ENCODE assay signal across 8 cellular contexts in genomic region chr12:53625946-53626701, GRCh38. TPM values are rescaled to one million over a fixed set of nuclear protein-coding genes. Genes with fewer than 3 reads are reported as not detected.
DNase-seq lines count a peak whose midpoint lies in the region; ATAC-seq and TF ChIP-seq lines count a peak whose summit lies in the region.

ATF7 (minus strand) TSS chr12:53626382; CDS start chr12:53601000, 25,382 bp downstream.

- peak within 1 kb of the TSS; percentile 81 to 93 for H3K27ac ChIP-seq in ascending aorta
- H3K27ac ChIP-seq in right cardiac atrium (ENCODE audit: low read length) = peak within 1 kb of the TSS; percentile 96
- peak within 1 kb of the TSS; percentile 92 to 95 for H3K27ac ChIP-seq in uterus

- H3K27me3 ChIP-seq in ascending aorta (no peaks in the 10 kb centered on the region), right cardiac atrium (ENCODE audit: control insufficient read depth, insufficient read depth) (no peaks in the 10 kb centered on the region), uterus (no peaks in the 10 kb centered on the region)

- H3K27me3 Mint-ChIP-seq in T-helper 2 cell treated with Interferon-gamma antibody and Interleukin-4, amounts not matched to agents 5 μg/mL and 100 μg/mL, for 36 hours (ENCODE audit: low read depth) = no peaks in the 10 kb centered on the region

- H3K4me3 ChIP-seq in ascending aorta (peak within 1 kb of the TSS; percentile 73 to 74), right cardiac atrium (ENCODE audit: low read length) (peak within 1 kb of the TSS; percentile 63), uterus (peak within 1 kb of the TSS; percentile 62 to 70)

- H3K4me1 Mint-ChIP-seq in T-helper 2 cell treated with Interferon-gamma antibody and Interleukin-4, amounts not matched to agents 5 μg/mL and 100 μg/mL, for 36 hours (ENCODE audit: low read depth) = peaks cover 28% of the 10 kb centered on the region

- TF ChIP-seq CTCF in ascending aorta (IDR thresholded peaks at IDR 0.05) = no peak
- TF ChIP-seq CTCF in uterus (IDR thresholded peaks at IDR 0.05) = peak in 2 of 4 experiments; percentile 17 to 25

- peak within 1 kb of the TSS; percentile 99 for H3K4me3 Mint-ChIP-seq in T-helper 2 cell treated with Interferon-gamma antibody and Interleukin-4, amounts not matched to agents 5 μg/mL and 100 μg/mL, for 36 hours

- intact Hi-C loops in ascending aorta (cut with DNase I) = loop anchor here (1.0 to 5.0 kb wide), 4 partner anchors 33 to 81 kb away; partner anchors contain the start of gene ATP5MC2
- intact Hi-C loops in right cardiac atrium (cut with DNase I) = loop anchor here in 2 of 4 donors (5.0 to 10.0 kb wide), 2 partner anchors 49 to 51 kb away; partner anchors contain the start of gene ATP5MC2 (in 2 of the 2)
- intact Hi-C loops in uterus (cut with DNase I; ENCODE audit: low total_unique reads) = no loop called here

- TF ChIP-seq POLR2A in uterus (IDR thresholded peaks at IDR 0.05) = peak; percentile 65 to 83

- peaks cover 4% of the 10 kb centered on the region for H3K36me3 Mint-ChIP-seq in T-helper 2 cell treated with Interferon-gamma antibody and Interleukin-4, amounts not matched to agents 5 μg/mL and 100 μg/mL, for 36 hours (ENCODE audit: low read depth)

- peaks cover 0 to 15% of the 10 kb centered on the region in 2 donors for H3K4me1 ChIP-seq in ascending aorta
- peaks cover 3% of the 10 kb centered on the region for H3K4me1 ChIP-seq in right cardiac atrium (ENCODE audit: control insufficient read depth, insufficient read depth, low read length)
- peaks cover 0 to under 1% of the 10 kb centered on the region in 2 donors for H3K4me1 ChIP-seq in uterus

- ATAC-seq in GM18502 (IDR thresholded peaks at IDR 0.05; ENCODE audit: poor library complexity, unreplicated experiment) (peak; percentile 96), HG02970 (IDR thresholded peaks at IDR 0.05; ENCODE audit: low FRiP score, unreplicated experiment) (peak; percentile 95), right cardiac atrium (peak; percentile 99)

- peak; percentile 93 to 96 for DNase-seq in NCI-H1930 (lab: John Stamatoyannopoulos, UW)
- peak; percentile 96 for DNase-seq in T-helper 2 cell treated with Interferon-gamma antibody and Interleukin-4, amounts not matched to agents 5 μg/mL and 100 μg/mL, for 36 hours (ENCODE audit: low spot score)
- peak; percentile 88 to 98 for DNase-seq in ascending aorta (ENCODE audit: low spot score in 2 of 2)
- DNase-seq in right cardiac atrium = peak; percentile 97 to 99 (median 99)
- DNase-seq in pulmonary artery endothelial cell (ENCODE audit: low read depth, low spot score) = peak; percentile 95
- DNase-seq in uterus = peak; percentile 98 to 99

- H3K9me3 ChIP-seq in ascending aorta (no peaks in the 10 kb centered on the region), right cardiac atrium (ENCODE audit: control insufficient read depth, low read length) (no peaks in the 10 kb centered on the region), uterus (no peaks in the 10 kb centered on the region)

- no peaks in the 10 kb centered on the region for H3K9me3 Mint-ChIP-seq in T-helper 2 cell treated with Interferon-gamma antibody and Interleukin-4, amounts not matched to agents 5 μg/mL and 100 μg/mL, for 36 hours

- under 1% methylated on average over 48 of the region's 48 CpGs for WGBS in right cardiac atrium

- no peaks in the 10 kb centered on the region for H3K36me3 ChIP-seq in ascending aorta
- no peaks in the 10 kb centered on the region for H3K36me3 ChIP-seq in uterus

- H3K27ac Mint-ChIP-seq in T-helper 2 cell treated with Interferon-gamma antibody and Interleukin-4, amounts not matched to agents 5 μg/mL and 100 μg/mL, for 36 hours = peak within 1 kb of the TSS; percentile 89

RNA-seq across cellular contexts. Expression of gene ATF7, which starts in this region (rescaled TPM):
- total RNA-seq in ascending aorta (67.6 TPM), right cardiac atrium (10 to 100 TPM; 30.7 to 36.9 (median 33.3) TPM), pulmonary artery endothelial cell (10.5 and 12.1 TPM in 2 replicates), uterus (10 to 100 TPM; 10.6 to 47.6 (median 21.3) TPM)
- polyA plus RNA-seq in right cardiac atrium = 22.8 TPM

Comparison
In these comparisons a context has a peak if more than half of its experiments do, and no peak if none do; other contexts are left out.
1. Peak in every context shown above with its lines: DNase-seq, ATAC-seq, H3K4me3 ChIP-seq and H3K27ac ChIP-seq.